9 cellular contexts compared by ENCODE assay signal in genomic region chr15:60751985-60752952, GRCh38.
DNase-seq lines count a peak whose midpoint lies in the region; ATAC-seq and TF ChIP-seq lines count a peak whose summit lies in the region.
"Had no signal": no experiment of that assay in that cellular context is flagged by ENCODE, and none has a peak within 500 bp of the region (broad histone marks: within the 10 kb centered on the region; RNA-seq: fewer than 3 reads in every experiment).

No MANE protein-coding gene starts in this region.

- peak overlapping the region in 9 of 12 donors; percentile 3 to 44 (median 25) for H3K4me3 ChIP-seq in heart left ventricle

- WGBS in heart left ventricle, 4 donors, result 23 to 38% (median 33%) methylated on average over 21 of the region's 21 CpGs

- no peaks in the 10 kb centered on the region for H3K27me3 ChIP-seq in heart left ventricle

- no peaks in the 10 kb centered on the region for H3K36me3 Mint-ChIP-seq in WTC11
- no peaks in the 10 kb centered on the region for H3K36me3 Mint-ChIP-seq in T-helper 2 cell treated with Interferon-gamma antibody and Interleukin-4, amounts not matched to agents 5 μg/mL and 100 μg/mL, for 36 hours (ENCODE audit: low read depth)

- peaks cover 0 to 22% (median 12%) of the 10 kb centered on the region in 12 donors for H3K4me1 ChIP-seq in heart left ventricle

- no peak for TF ChIP-seq POLR2A in heart left ventricle (IDR thresholded peaks at IDR 0.05)

- ATAC-seq in WTC11 (no peak), heart left ventricle (peak; percentile 92 to 95 (median 92))

- TF ChIP-seq CTCF in WTC11 (IDR thresholded peaks at IDR 0.05) (no peak), heart left ventricle (IDR thresholded peaks at IDR 0.05) (no peak), GM10266 (IDR thresholded peaks at IDR 0.05; ENCODE audit: control insufficient read depth, insufficient read depth, low read depth, missing control alignments) (no peak)

- no peak overlapping the region for H3K27ac Mint-ChIP-seq in WTC11
- no peak overlapping the region for H3K27ac Mint-ChIP-seq in T-helper 2 cell treated with Interferon-gamma antibody and Interleukin-4, amounts not matched to agents 5 μg/mL and 100 μg/mL, for 36 hours

- H3K27me3 Mint-ChIP-seq in WTC11 (ENCODE audit: low read depth), result no peaks in the 10 kb centered on the region; the same call in 1 of the 2 replicates
- peaks cover 11% of the 10 kb centered on the region for H3K27me3 Mint-ChIP-seq in T-helper 2 cell treated with Interferon-gamma antibody and Interleukin-4, amounts not matched to agents 5 μg/mL and 100 μg/mL, for 36 hours (ENCODE audit: low read depth)

- intact Hi-C loops in heart left ventricle (cut with DNase I), result loop anchor here in 4 of 10 donors (5.0 to 10.0 kb wide), 5 partner anchors 67 to 165 kb away; no protein-coding TSS in a partner anchor

- peak overlapping the region; percentile 6 to 81 (median 60) for H3K27ac ChIP-seq in heart left ventricle

- H3K36me3 ChIP-seq in heart left ventricle, result no peaks in the 10 kb centered on the region

- no peaks in the 10 kb centered on the region for H3K9me3 ChIP-seq in heart left ventricle

- no peak overlapping the region for H3K4me3 Mint-ChIP-seq in WTC11
- no peak overlapping the region for H3K4me3 Mint-ChIP-seq in T-helper 2 cell treated with Interferon-gamma antibody and Interleukin-4, amounts not matched to agents 5 μg/mL and 100 μg/mL, for 36 hours

- H3K4me1 Mint-ChIP-seq in WTC11, result peaks cover 13% of the 10 kb centered on the region
- no peaks in the 10 kb centered on the region for H3K4me1 Mint-ChIP-seq in T-helper 2 cell treated with Interferon-gamma antibody and Interleukin-4, amounts not matched to agents 5 μg/mL and 100 μg/mL, for 36 hours (ENCODE audit: low read depth)

- DNase-seq in G401 (ENCODE audit: low spot score), result peak; percentile 88
- no peak for DNase-seq in WTC11 (ENCODE audit: low spot score)
- peak in 4 of 5 donors; percentile 45 to 67 (median 52) for DNase-seq in heart left ventricle
- DNase-seq in retina, result peak; percentile 50
- DNase-seq in NCI-H2171 (lab: John Stamatoyannopoulos, UW), result no peak
- no peak for DNase-seq in T-helper 2 cell treated with Interferon-gamma antibody and Interleukin-4, amounts not matched to agents 5 μg/mL and 100 μg/mL, for 36 hours (ENCODE audit: low spot score)
- DNase-seq in GM10266 (ENCODE audit: extremely low spot score), result no peak
- DNase-seq in NCI-H1930 (lab: John Stamatoyannopoulos, UW), result no peak
- DNase-seq: islet precursor cell had no signal

- CTCF ChIA-PET in WTC11 (lab: Charles Lee), result interaction anchor here (0.8 kb wide), 1 partner anchor 13 kb away, joined by 3 read pairs; no protein-coding TSS in a partner anchor

- POLR2A ChIA-PET in WTC11 (lab: Charles Lee), result no interaction called here

- in situ Hi-C loops in G401 (cut with HindIII; ENCODE audit: low sequenced_read_pairs), result no loop called here

- H3K9me3 Mint-ChIP-seq in WTC11, result peaks cover 4% of the 10 kb centered on the region
- H3K9me3 Mint-ChIP-seq in T-helper 2 cell treated with Interferon-gamma antibody and Interleukin-4, amounts not matched to agents 5 μg/mL and 100 μg/mL, for 36 hours, result no peaks in the 10 kb centered on the region

TF ChIP-seq in WTC11, 78 proteins besides CTCF, POLR2A, EP300 and RAD21:
- no peak for TF ChIP-seq TCF7 (CRISPR knock-in tag; IDR thresholded peaks at IDR 0.05; ENCODE audit: low read depth)
- TF ChIP-seq GABPB1 (CRISPR knock-in tag; IDR thresholded peaks at IDR 0.05), result 0 out of 2 replicates have a peak, but pooled peaks have one; percentile 1

Comparison
In these comparisons a context has a peak if more than half of its experiments do, and no peak if none do; other contexts are left out.
1. DNase-seq: peak in G401 (single experiment), heart left ventricle (4 of 5) and retina (single experiment); none in WTC11 (single experiment), NCI-H2171 (single experiment), T-helper 2 cell treated with Interferon-gamma antibody and Interleukin-4, amounts not matched to agents 5 μg/mL and 100 μg/mL, for 36 hours (single experiment), GM10266 (single experiment) and NCI-H1930 (0 of 2).